Comparison of ENCODE assay signal across 14 cellular contexts in the genomic region with DNA sequence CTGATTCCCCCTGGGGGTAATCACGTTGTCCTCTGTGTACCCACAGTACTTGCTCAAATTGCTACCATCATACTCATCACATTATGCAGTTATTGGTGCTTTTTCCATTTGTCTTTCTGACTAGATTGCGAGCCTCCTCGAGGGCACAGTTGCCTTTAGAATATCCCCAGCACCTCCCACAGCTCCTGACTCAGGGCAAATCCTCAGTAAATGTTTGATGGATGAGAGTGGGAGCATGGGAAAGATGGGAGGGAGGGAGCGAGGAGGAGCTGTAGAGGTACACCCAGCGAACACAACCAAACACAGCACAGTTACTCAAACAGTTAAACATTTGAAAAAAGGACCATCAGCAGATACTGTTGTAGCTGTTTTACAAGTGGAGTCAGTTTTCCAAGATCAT. TPM values are rescaled to one million over a fixed set of nuclear protein-coding genes. Genes with fewer than 3 reads are reported as not detected.
DNase-seq lines count a peak whose midpoint lies in the region; TF ChIP-seq lines count a peak whose summit lies in the region.
"Had no signal": no experiment of that assay in that cellular context is flagged by ENCODE, and none has a peak within 500 bp of the region (broad histone marks: within the 10 kb centered on the region; RNA-seq: fewer than 3 reads in every experiment).

No MANE protein-coding gene starts in this region.

- peaks cover 14 to 26% of the 10 kb centered on the region in 2 donors for H3K36me3 Mint-ChIP-seq in CD4-positive, alpha-beta memory T cell
- H3K36me3 Mint-ChIP-seq in endothelial cell (ENCODE audit: low read depth, unreplicated experiment), result no peaks in the 10 kb centered on the region

- H3K4me3 Mint-ChIP-seq in CD4-positive, alpha-beta memory T cell, result peak overlapping the region in 6 of 8 donors; percentile 29 to 69 (median 42)
- H3K4me3 Mint-ChIP-seq in endothelial cell (ENCODE audit: unreplicated experiment), result no peak overlapping the region

- no peak overlapping the region for H3K4me3 ChIP-seq in CD4-positive, alpha-beta memory T cell (ENCODE audit: low read length in 2 of 2)
- H3K4me3 ChIP-seq in GM23248 (no peak overlapping the region), spleen (no peak overlapping the region)
- H3K4me3 ChIP-seq: PC-9 had no signal

- no peak for TF ChIP-seq POLR2A in spleen (IDR thresholded peaks at IDR 0.05)

- in situ Hi-C loops in GM23248 (cut with MboI), result no loop called here

- H2AFZ ChIP-seq in GM23248, result no peak overlapping the region
- H2AFZ ChIP-seq: PC-9 had no signal

- 35 to 40% methylated on average over 5 of the region's 5 CpGs for WGBS in GM23248 (ENCODE audit: low coverage in 1 of 2, low lambda C conversion rate in 2 of 2, missing lambda C conversion rate in 2 of 2), 2 experiments
- 84 to 90% (median 86%) methylated on average over 5 of the region's 5 CpGs for WGBS in spleen, 5 donors

- no peak overlapping the region for H3K4me2 ChIP-seq in GM23248 (ENCODE audit: unreplicated experiment)
- H3K4me2 ChIP-seq: PC-9 had no signal

- no peaks in the 10 kb centered on the region for H3F3A ChIP-seq in GM23248 (ENCODE audit: insufficient read depth)

- TF ChIP-seq CTCF in endothelial cell (IDR thresholded peaks at IDR 0.05; ENCODE audit: unreplicated experiment) (no peak), spleen (IDR thresholded peaks at IDR 0.05 in 8 of 11, conservative IDR thresholded peaks at IDR 0.05 in 3 of 11) (no peak)

- no peak overlapping the region for H3K9ac ChIP-seq in GM23248

- no peaks in the 10 kb centered on the region for H3K9me2 ChIP-seq in GM23248 (ENCODE audit: insufficient read depth)

- no peaks in the 10 kb centered on the region for H3K79me2 ChIP-seq in GM23248 (ENCODE audit: insufficient read depth)

- H3K9me3 ChIP-seq in CD4-positive, alpha-beta memory T cell (ENCODE audit: control insufficient read depth in 1 of 2, low read length in 2 of 2), result no peaks in the 10 kb centered on the region
- H3K9me3 ChIP-seq in GM23248 (ENCODE audit: low read depth), result no peaks in the 10 kb centered on the region
- no peaks in the 10 kb centered on the region for H3K9me3 ChIP-seq in spleen

- H3K27ac ChIP-seq in CD4-positive, alpha-beta memory T cell (ENCODE audit: low read depth, low read length), result no peak overlapping the region
- H3K27ac ChIP-seq in GM23248, result no peak overlapping the region
- no peak overlapping the region for H3K27ac ChIP-seq in spleen
- H3K27ac ChIP-seq: PC-9 had no signal

- H4K20me1 ChIP-seq in GM23248 (ENCODE audit: insufficient read depth), result no peaks in the 10 kb centered on the region

- H3K4me1 Mint-ChIP-seq in CD4-positive, alpha-beta memory T cell, result peaks cover 48 to 61% (median 53%) of the 10 kb centered on the region in 4 donors
- peaks cover 11% of the 10 kb centered on the region for H3K4me1 Mint-ChIP-seq in endothelial cell (ENCODE audit: unreplicated experiment)

- H3K27ac Mint-ChIP-seq in CD4-positive, alpha-beta memory T cell, result peak overlapping the region; percentile 25 to 94 (median 85)
- peak overlapping the region; percentile 44 for H3K27ac Mint-ChIP-seq in endothelial cell (ENCODE audit: unreplicated experiment)

- intact Hi-C loops in CD4-positive, alpha-beta memory T cell (cut with micrococcal nuclease), result loop anchor here (2.0 kb wide), 1 partner anchor 27 kb away; the partner anchor contains the start of gene SIDT1
- intact Hi-C loops in spleen (cut with DNase I; ENCODE audit: low total_unique reads), result no loop called here

- POLR2A ChIA-PET in CD4-positive, alpha-beta memory T cell (lab: Charles Lee; ENCODE audit: partially characterized antibody), result interaction anchor here (0.5 to 2.3 kb wide), 5 partner anchors 17 to 764 kb away, joined by 3 to 14 read pairs (median 9); partner anchors contain the start of gene SPICE1

- peaks cover 41% of the 10 kb centered on the region for H3K4me1 ChIP-seq in CD4-positive, alpha-beta memory T cell (ENCODE audit: insufficient read depth, low read length)
- H3K4me1 ChIP-seq in GM23248 (ENCODE audit: insufficient read depth), result peaks cover 9% of the 10 kb centered on the region; the same call in 1 of the 2 replicates
- H3K4me1 ChIP-seq in spleen, result peaks cover 6 to 33% (median 17%) of the 10 kb centered on the region in 6 donors

- no peaks in the 10 kb centered on the region for H3K9me3 Mint-ChIP-seq in CD4-positive, alpha-beta memory T cell
- H3K9me3 Mint-ChIP-seq in endothelial cell (ENCODE audit: unreplicated experiment), result no peaks in the 10 kb centered on the region

- no peaks in the 10 kb centered on the region for H3K27me3 ChIP-seq in CD4-positive, alpha-beta memory T cell (ENCODE audit: insufficient read depth, low read length)
- peaks cover 32% of the 10 kb centered on the region for H3K27me3 ChIP-seq in GM23248 (replicated peaks; ENCODE audit: insufficient read depth)
- no peaks in the 10 kb centered on the region for H3K27me3 ChIP-seq in spleen (replicated peaks in 1 of 7)

- DNase-seq in CD4-positive, alpha-beta memory T cell, result no peak
- DNase-seq in NCI-H226, result peak; percentile 59
- no peak for DNase-seq in endothelial cell (ENCODE audit: low spot score)
- peak; percentile 19 for DNase-seq in renal cortical epithelial cell (ENCODE audit: low read depth)
- no peak for DNase-seq in GM23248
- DNase-seq in spleen, result no peak
- DNase-seq in superior temporal gyrus (ENCODE audit: extremely low spot score), result no peak
- DNase-seq: C1 segment of cervical spinal cord, Calu3, NCI-H1436 treated with DMSO at 0.1 percent for 48 hours, NCI-H2081 treated with DMSO at 0.1 percent for 48 hours, NCI-H2227 treated with DMSO at 0.1 percent for 48 hours, NCI-H526 treated with DMSO at 0.1 percent for 48 hours, PC-9 had no signal

- H3K27me3 Mint-ChIP-seq in CD4-positive, alpha-beta memory T cell, result no peaks in the 10 kb centered on the region
- H3K27me3 Mint-ChIP-seq in endothelial cell (ENCODE audit: unreplicated experiment), result peaks cover 1% of the 10 kb centered on the region

- H3K36me3 ChIP-seq in CD4-positive, alpha-beta memory T cell (ENCODE audit: insufficient read depth, low read length), result no peaks in the 10 kb centered on the region
- H3K36me3 ChIP-seq in GM23248 (ENCODE audit: low read depth), result no peaks in the 10 kb centered on the region
- H3K36me3 ChIP-seq in spleen, result no peaks in the 10 kb centered on the region

- CTCF ChIA-PET in CD4-positive, alpha-beta memory T cell (lab: Charles Lee; ENCODE audit: partially characterized antibody), result interaction anchor here (0.5 to 6.0 kb wide), 9 partner anchors 8 to 106 kb away, joined by 3 to 43 read pairs (median 5); partner anchors contain the start of gene SPICE1

RNA-seq across cellular contexts. Expression of gene SIDT1, which starts 27.9 kb away (rescaled TPM):
- total RNA-seq in CD4-positive, alpha-beta memory T cell, result 10 to 100 TPM; 55.0 to 56.1 TPM
- 10 to 100 TPM; 12.1 to 23.4 TPM for polyA plus RNA-seq in CD4-positive, alpha-beta memory T cell
- total RNA-seq in endothelial cell (ENCODE audit: unreplicated experiment) (0.92 TPM), renal cortical epithelial cell (under 0.01 and 0.52 TPM in 2 replicates), spleen (10 to 100 TPM; 37.2 to 81.5 (median 47.4) TPM)
- total RNA-seq in GM23248 (2014; rRNA removed; shearing (Covaris generic)), result not detected in 2 replicates
- polyA plus RNA-seq in GM23248 (2016; fragmentation: Nextera tagmentation; extraction: Ambion mirVana) (not detected in 2 replicates), spleen (10 to 100 TPM; 12.4 to 13.4 (median 12.8) TPM)

RNA-seq across cellular contexts. Expression of gene SPICE1, which starts 45.3 kb away (rescaled TPM):
- 10 to 100 TPM; 37.5 to 41.2 TPM for total RNA-seq in CD4-positive, alpha-beta memory T cell
- polyA plus RNA-seq in CD4-positive, alpha-beta memory T cell, result 1 to 10 TPM; 3.0 to 6.8 TPM
- 8.6 TPM for total RNA-seq in endothelial cell (ENCODE audit: unreplicated experiment)
- 8.7 and 19.3 TPM in 2 replicates for total RNA-seq in renal cortical epithelial cell
- 5.5 and 15.6 TPM in 2 replicates for total RNA-seq in GM23248 (2014; rRNA removed; shearing (Covaris generic))
- polyA plus RNA-seq in GM23248 (2016; fragmentation: Nextera tagmentation; extraction: Ambion mirVana), result 5.8 and 8.3 TPM in 2 replicates
- total RNA-seq in spleen, result 10 to 100 TPM; 15.7 to 26.3 (median 17.7) TPM
- 1 to 10 TPM; 1.4 to 2.1 (median 1.7) TPM for polyA plus RNA-seq in spleen

Comparison
In these comparisons a context has a peak if more than half of its experiments do, and no peak if none do; other contexts are left out.
1. DNase-seq: peak in NCI-H226 (single experiment) and renal cortical epithelial cell (single experiment); none in CD4-positive, alpha-beta memory T cell (0 of 5), endothelial cell (single experiment), GM23248 (single experiment), spleen (single experiment) and superior temporal gyrus (single experiment).
2. RNA of gene SIDT1, which starts 27.9 kb away (total RNA-seq): 55.0 to 56.1 TPM in CD4-positive, alpha-beta memory T cell and 37.2 to 81.5 TPM in spleen; 0.92 TPM in endothelial cell (single experiment), under 0.01 to 0.52 TPM in renal cortical epithelial cell and not detected in GM23248; every median in the first group is over 10 times any median in the second.